9 cellular contexts compared by ENCODE assay signal in genomic region chr9:35859310-35859994, GRCh38. TPM values are rescaled to one million over a fixed set of nuclear protein-coding genes. Genes with fewer than 3 reads are reported as not detected.
A peak's percentile ranks its signal among the peaks of the same experiment; 100 is the strongest.
DNase-seq lines count a peak whose midpoint lies in the region; ATAC-seq and TF ChIP-seq lines count a peak whose summit lies in the region.
"Had no signal": no experiment of that assay in that cellular context is flagged by ENCODE, and none has a peak within 500 bp of the region (broad histone marks: within the 10 kb centered on the region; RNA-seq: fewer than 3 reads in every experiment).

No MANE protein-coding gene starts in this region.

- H3K4me1 ChIP-seq in Panc1 (ENCODE audit: control insufficient read depth, insufficient read depth, low read length) = no peaks in the 10 kb centered on the region
- peaks cover 0 to 12% (median 4%) of the 10 kb centered on the region in 4 donors for H3K4me1 ChIP-seq in stomach
- peaks cover 2% of the 10 kb centered on the region; the same call in 1 of the 2 replicates for H3K4me1 ChIP-seq in BE2C

- peak; percentile 51 to 70 for ATAC-seq in activated T-cell treated with anti-CD3 and anti-CD28 coated beads, Interleukin-2, amount 50 U/mL, for 72 hours (replicated peaks in 1 of 2)
- ATAC-seq in Panc1 = peak; percentile 37

- no peaks in the 10 kb centered on the region for H3K9me3 Mint-ChIP-seq in activated T-cell treated with anti-CD3 and anti-CD28 coated beads, Interleukin-2, amount 50 U/mL, for 72 hours
- H3K9me3 Mint-ChIP-seq in activated T-cell treated with anti-CD3 and anti-CD28 coated beads, Interleukin-2, amount 50 U/mL, for 24 hours = no peaks in the 10 kb centered on the region

- peak in 1 of 2 donors; percentile 22 for DNase-seq in activated T-cell treated with anti-CD3 and anti-CD28 coated beads, Interleukin-2, amount 50 U/mL, for 72 hours
- DNase-seq in activated T-cell treated with anti-CD3 and anti-CD28 coated beads, Interleukin-2, amount 50 U/mL, for 24 hours = no peak
- no peak for DNase-seq in Panc1 (ENCODE audit: low read depth, low spot score)
- DNase-seq in fibroblast of pulmonary artery (ENCODE audit: low read depth) = peak; percentile 12
- peak; percentile 27 for DNase-seq in stomach
- no peak for DNase-seq in T1000 (lab: John Stamatoyannopoulos, UW)
- no peak for DNase-seq in BE2C
- no peak for DNase-seq in NCI-H510A treated with DMSO at 0.1 percent for 48 hours (lab: John Stamatoyannopoulos, UW)

- in situ Hi-C loops in Panc1 (cut with HindIII; ENCODE audit: low pct_unique_long_range_greater_than_20kb, low sequenced_read_pairs) = no loop called here

- H3K27ac Mint-ChIP-seq in activated T-cell treated with anti-CD3 and anti-CD28 coated beads, Interleukin-2, amount 50 U/mL, for 72 hours = no peak overlapping the region
- H3K27ac Mint-ChIP-seq in activated T-cell treated with anti-CD3 and anti-CD28 coated beads, Interleukin-2, amount 50 U/mL, for 24 hours = no peak overlapping the region

- no peak for TF ChIP-seq POLR2A in stomach (IDR thresholded peaks at IDR 0.05)

- H3K4me3 Mint-ChIP-seq in activated T-cell treated with anti-CD3 and anti-CD28 coated beads, Interleukin-2, amount 50 U/mL, for 72 hours = no peak overlapping the region
- no peak overlapping the region for H3K4me3 Mint-ChIP-seq in activated T-cell treated with anti-CD3 and anti-CD28 coated beads, Interleukin-2, amount 50 U/mL, for 24 hours

- no peaks in the 10 kb centered on the region for H3K36me3 Mint-ChIP-seq in activated T-cell treated with anti-CD3 and anti-CD28 coated beads, Interleukin-2, amount 50 U/mL, for 72 hours (ENCODE audit: insufficient read depth in 2 of 2)
- H3K36me3 Mint-ChIP-seq in activated T-cell treated with anti-CD3 and anti-CD28 coated beads, Interleukin-2, amount 50 U/mL, for 24 hours (ENCODE audit: low read depth) = no peaks in the 10 kb centered on the region

- H3K27me3 Mint-ChIP-seq in activated T-cell treated with anti-CD3 and anti-CD28 coated beads, Interleukin-2, amount 50 U/mL, for 72 hours (ENCODE audit: low read depth) = peaks cover 23% of the 10 kb centered on the region
- H3K27me3 Mint-ChIP-seq in activated T-cell treated with anti-CD3 and anti-CD28 coated beads, Interleukin-2, amount 50 U/mL, for 24 hours = peaks cover 15% of the 10 kb centered on the region

- H3K36me3 ChIP-seq in Panc1 (ENCODE audit: control insufficient read depth, insufficient read depth, low read length) (no peaks in the 10 kb centered on the region), stomach (peaks cover 0 to 8% (median 0%) of the 10 kb centered on the region in 4 donors), BE2C (no peaks in the 10 kb centered on the region)
- H3K36me3 ChIP-seq: BLaER1 treated with 17β-estradiol and CSF1 and Interleukin-3, amounts not matched to agents 10 nM and 100 nM had no signal

- H3K27ac ChIP-seq in Panc1 (ENCODE audit: low read length) (no peak overlapping the region), stomach (no peak overlapping the region)
- H3K27ac ChIP-seq: BLaER1 treated with 17β-estradiol and CSF1 and Interleukin-3, amounts not matched to agents 10 nM and 100 nM had no signal

- no TSS peak for BruUV-seq in Panc1 (replicated peaks; lab: Mats Ljungman, UMichigan)

- H3K4me1 Mint-ChIP-seq in activated T-cell treated with anti-CD3 and anti-CD28 coated beads, Interleukin-2, amount 50 U/mL, for 72 hours (ENCODE audit: low read depth) = no peaks in the 10 kb centered on the region
- H3K4me1 Mint-ChIP-seq in activated T-cell treated with anti-CD3 and anti-CD28 coated beads, Interleukin-2, amount 50 U/mL, for 24 hours (ENCODE audit: low read depth) = no peaks in the 10 kb centered on the region

- TF ChIP-seq EP300 in stomach (IDR thresholded peaks at IDR 0.05) = no peak

- intact Hi-C loops in Panc1 (cut with micrococcal nuclease; ENCODE audit: unreplicated experiment) = no loop called here
- intact Hi-C loops in stomach (cut with DNase I; ENCODE audit: low total_unique reads) = no loop called here

- 0 out of 2 replicates have a peak, but pooled peaks cover 6% of the 10 kb centered on the region for H3K27me3 ChIP-seq in Panc1 (ENCODE audit: control insufficient read depth, insufficient read depth, low read length)
- peaks cover 0 to 36% (median 16%) of the 10 kb centered on the region in 3 donors for H3K27me3 ChIP-seq in stomach
- H3K27me3 ChIP-seq in BE2C = no peaks in the 10 kb centered on the region; the same call in 1 of the 2 replicates

- CTCF ChIA-PET in Panc1 (lab: Charles Lee) = no interaction called here

- WGBS in stomach, 5 donors = 54 to 58% (median 56%) methylated on average over 15 to 16 of the region's 16 CpGs

- POLR2A ChIA-PET in Panc1 (lab: Charles Lee) = no interaction called here

- H3K4me3 ChIP-seq in Panc1 (ENCODE audit: low read depth in 2 of 2, low read length in 2 of 2) (no peak overlapping the region), fibroblast of pulmonary artery (replicated peaks; ENCODE audit: low read depth, low read length) (no peak overlapping the region), stomach (no peak overlapping the region), BE2C (ENCODE audit: low read depth, low read length) (no peak overlapping the region)
- H3K4me3 ChIP-seq: BLaER1 treated with 17β-estradiol and CSF1 and Interleukin-3, amounts not matched to agents 10 nM and 100 nM had no signal

- no peaks in the 10 kb centered on the region for H3K9me3 ChIP-seq in Panc1 (ENCODE audit: control insufficient read depth, insufficient read depth, low read depth, low read length)
- H3K9me3 ChIP-seq in stomach = no peaks in the 10 kb centered on the region
- no peaks in the 10 kb centered on the region for H3K9me3 ChIP-seq in BE2C
- H3K9me3 ChIP-seq: BLaER1 treated with 17β-estradiol and CSF1 and Interleukin-3, amounts not matched to agents 10 nM and 100 nM had no signal

- TF ChIP-seq CTCF in Panc1 (IDR thresholded peaks at IDR 0.05) (no peak), fibroblast of pulmonary artery (IDR thresholded peaks at IDR 0.05; ENCODE audit: low read length, missing control alignments) (no peak), stomach (IDR thresholded peaks at IDR 0.05) (no peak), BE2C (IDR thresholded peaks at IDR 0.05; ENCODE audit: low read depth, low read length) (no peak)

RNA-seq across cellular contexts. Expression of gene OR13J1, which starts 10.7 kb away (rescaled TPM):
- not detected for total RNA-seq in activated T-cell treated with anti-CD3 and anti-CD28 coated beads, Interleukin-2, amount 50 U/mL, for 72 hours
- total RNA-seq in Panc1 (2021; ENCODE audit: unreplicated experiment) (not detected), stomach (not detected)
- not detected for polyA plus RNA-seq in Panc1 (2012; ENCODE audit: insufficient read length)
- polyA plus RNA-seq in stomach = not detected
- not detected for polyA plus RNA-seq in BE2C (2012; ENCODE audit: insufficient read depth, insufficient read length, low read depth)

RNA-seq across cellular contexts. Expression of gene TMEM8B, which starts 30.4 kb away (rescaled TPM):
- 1 to 10 TPM; 8.4 to 9.1 TPM for total RNA-seq in activated T-cell treated with anti-CD3 and anti-CD28 coated beads, Interleukin-2, amount 50 U/mL, for 72 hours
- 7.9 TPM for total RNA-seq in Panc1 (2021; ENCODE audit: unreplicated experiment)
- polyA plus RNA-seq in Panc1 (2012; ENCODE audit: insufficient read length) = 13.5 TPM
- 10 to 100 TPM in 3 of 5 donors, 1 to 10 TPM in 2; 4.6 to 81.4 (median 11.6) TPM for total RNA-seq in stomach
- polyA plus RNA-seq in stomach = 1 to 10 TPM; 7.0 to 9.2 (median 7.0) TPM
- 3.4 TPM for polyA plus RNA-seq in BE2C (2012; ENCODE audit: insufficient read depth, insufficient read length, low read depth)

RNA-seq across cellular contexts. Expression of gene FAM221B, which starts 30.9 kb away (rescaled TPM):
- not detected for total RNA-seq in activated T-cell treated with anti-CD3 and anti-CD28 coated beads, Interleukin-2, amount 50 U/mL, for 72 hours
- total RNA-seq in Panc1 (2021; ENCODE audit: unreplicated experiment) (not detected), stomach (not detected)
- polyA plus RNA-seq in Panc1 (2012; ENCODE audit: insufficient read length) = not detected
- under 1 TPM in 1 of 3 donors, not detected in 2; 0.10 TPM for polyA plus RNA-seq in stomach
- polyA plus RNA-seq in BE2C (2012; ENCODE audit: insufficient read depth, insufficient read length, low read depth) = not detected

RNA-seq across cellular contexts. Expression of gene HINT2, which starts 44.6 kb away (rescaled TPM):
- total RNA-seq in activated T-cell treated with anti-CD3 and anti-CD28 coated beads, Interleukin-2, amount 50 U/mL, for 72 hours = 10 to 100 TPM; 69.2 to 80.9 TPM
- total RNA-seq in Panc1 (2021; ENCODE audit: unreplicated experiment) (75.6 TPM), stomach (10 to 100 TPM in 4 of 5 donors, 1 to 10 TPM in 1; 8.4 to 22.7 (median 17.9) TPM)
- polyA plus RNA-seq in Panc1 (2012; ENCODE audit: insufficient read length) = 103 TPM
- 100 to 1,000 TPM in 2 of 3 donors, 10 to 100 TPM in 1; 98.1 to 131 (median 118) TPM for polyA plus RNA-seq in stomach
- polyA plus RNA-seq in BE2C (2012; ENCODE audit: insufficient read depth, insufficient read length, low read depth) = 52.8 TPM

RNA-seq across cellular contexts. Expression of gene HRCT1, which starts 46.5 kb away (rescaled TPM):
- total RNA-seq in activated T-cell treated with anti-CD3 and anti-CD28 coated beads, Interleukin-2, amount 50 U/mL, for 72 hours = not detected
- not detected for total RNA-seq in Panc1 (2021; ENCODE audit: unreplicated experiment)
- not detected for polyA plus RNA-seq in Panc1 (2012; ENCODE audit: insufficient read length)
- total RNA-seq in stomach = 10 to 100 TPM in 1 of 5 donors, 1 to 10 TPM in 2, under 1 TPM in 1, not detected in 1; 0.92 to 28.7 (median 7.7) TPM
- polyA plus RNA-seq in stomach = 1 to 10 TPM in 1 of 3 donors, under 1 TPM in 1, not detected in 1; 0.50 to 4.3 TPM
- polyA plus RNA-seq in BE2C (2012; ENCODE audit: insufficient read depth, insufficient read length, low read depth) = not detected

Comparison
In these comparisons a context has a peak if more than half of its experiments do, and no peak if none do; other contexts are left out.
1. DNase-seq: peak in fibroblast of pulmonary artery (single experiment) and stomach (single experiment); none in activated T-cell treated with anti-CD3 and anti-CD28 coated beads, Interleukin-2, amount 50 U/mL, for 24 hours (single experiment), Panc1 (single experiment), T1000 (single experiment), BE2C (single experiment) and NCI-H510A treated with DMSO at 0.1 percent for 48 hours (single experiment).